21 cellular contexts compared by ENCODE assay signal in genomic region chr12:127696963-127697362, GRCh38.
"Had no signal": no experiment of that assay in that cellular context is flagged by ENCODE, and none has a peak within 500 bp of the region (broad histone marks: within the 10 kb centered on the region; RNA-seq: fewer than 3 reads in every experiment).

No MANE protein-coding gene starts in this region.

- H3K9ac ChIP-seq: parathyroid adenoma had no signal

- H3K27ac ChIP-seq: colonic mucosa, esophagus squamous epithelium, foreskin keratinocyte, heart right ventricle, parathyroid adenoma, psoas muscle, suprapubic skin, thyroid gland, vagina had no signal

- H3K4me1 ChIP-seq: colonic mucosa, esophagus squamous epithelium, foreskin keratinocyte, heart right ventricle, parathyroid adenoma, psoas muscle, suprapubic skin, thyroid gland, vagina had no signal

- DNase-seq: colonic mucosa; dermis blood vessel endothelial cell; esophagus squamous epithelium; foreskin keratinocyte; heart right ventricle; hypothalamus; kidney glomerular epithelial cell; mesendoderm; naive B cell; occipital lobe; psoas muscle; retina; small intestine; stimulated activated CD4-positive, alpha-beta T cell treated with anti-CD3 and anti-CD28 coated beads, Interleukin-12 subunit alpha, Interleukin-12 subunit beta, amount 100 ng/mL, for 4 hours; stimulated activated CD4-positive, alpha-beta T cell treated with anti-CD3 and anti-CD28 coated beads, Interleukin-2, amount 100 ng/mL, for 48 hours; stimulated activated naive CD4-positive, alpha-beta T cell treated with Interleukin-2 at 50 U/mL for 16 hours; thyroid gland had no signal

- H3K27me3 ChIP-seq: colonic mucosa, esophagus squamous epithelium, foreskin keratinocyte, suprapubic skin, thyroid gland, vagina had no signal

- H3K79me2 ChIP-seq: parathyroid adenoma had no signal

- H3K9me3 ChIP-seq: colonic mucosa, esophagus squamous epithelium, psoas muscle, thyroid gland, vagina had no signal

- FAIRE-seq: islet of Langerhans, small intestine had no signal

- H3K36me3 ChIP-seq: colonic mucosa, esophagus squamous epithelium, heart right ventricle, suprapubic skin, thyroid gland, vagina had no signal

- H3K4me3 ChIP-seq: colonic mucosa, esophagus squamous epithelium, heart right ventricle, psoas muscle, suprapubic skin, thyroid gland, vagina had no signal

- H2AFZ ChIP-seq: parathyroid adenoma had no signal

- ATAC-seq: foreskin keratinocyte, heart right ventricle, psoas muscle had no signal
